ENCODE assay signal across 9 cellular contexts in the genomic region with DNA sequence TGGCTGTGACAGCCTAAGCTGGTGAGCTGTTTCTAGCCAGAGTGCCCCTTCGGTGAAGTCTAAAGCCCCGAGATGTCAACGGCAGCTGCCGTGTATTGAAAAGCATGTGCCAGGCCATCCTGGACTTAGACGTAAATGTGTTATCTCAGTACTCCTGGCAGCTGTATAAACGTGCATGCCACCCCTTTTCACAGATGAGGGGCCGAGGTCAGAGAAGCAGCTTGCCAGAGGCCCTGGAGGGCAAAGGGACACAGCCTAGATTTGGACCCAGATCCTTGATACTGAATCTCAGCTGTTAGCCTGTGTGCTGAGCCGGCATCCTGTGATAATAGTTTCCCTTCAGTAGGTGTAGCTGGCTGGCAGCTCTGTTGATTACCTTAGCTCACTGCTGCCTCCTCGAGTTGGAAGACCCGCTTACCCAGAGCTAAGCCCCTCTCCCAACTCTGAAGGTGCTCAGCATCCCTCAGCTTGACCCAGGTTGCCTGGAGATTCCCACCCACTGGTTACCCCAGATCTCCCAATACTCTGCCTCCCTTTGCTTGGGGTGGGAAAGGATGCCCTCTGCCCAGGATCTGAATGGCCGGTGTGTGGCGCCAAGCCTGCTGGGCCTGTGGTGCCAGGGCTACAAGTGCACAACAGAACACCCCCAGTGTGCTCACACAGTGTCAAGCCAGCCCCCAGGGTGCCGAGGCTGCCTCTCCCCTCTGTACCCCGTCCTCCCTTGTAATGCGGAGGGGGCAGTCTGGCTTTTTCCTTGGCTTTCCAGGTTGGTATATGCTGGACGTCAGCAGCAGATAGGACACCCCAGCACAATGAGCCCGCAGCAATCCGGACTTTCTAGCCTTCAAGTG. TPM values are rescaled to one million over a fixed set of nuclear protein-coding genes. Genes with fewer than 3 reads are reported as not detected.
DNase-seq lines count a peak whose midpoint lies in the region; ATAC-seq and TF ChIP-seq lines count a peak whose summit lies in the region.
"Had no signal": no experiment of that assay in that cellular context is flagged by ENCODE, and none has a peak within 500 bp of the region (broad histone marks: within the 10 kb centered on the region; RNA-seq: fewer than 3 reads in every experiment).

No MANE protein-coding gene starts in this region.

- no peaks in the 10 kb centered on the region for H3K27me3 Mint-ChIP-seq in activated T-cell treated with anti-CD3 and anti-CD28 coated beads, Interleukin-2, amount 50 U/mL, for 4 hours (ENCODE audit: low read depth)

- H3K27me3 ChIP-seq in foreskin keratinocyte (no peaks in the 10 kb centered on the region), trophoblast cell (ENCODE audit: insufficient read depth, low read length) (no peaks in the 10 kb centered on the region)

- peaks cover 3% of the 10 kb centered on the region for H3K79me2 ChIP-seq in trophoblast cell (ENCODE audit: control insufficient read depth, insufficient read depth, low read length, poor library complexity)

- H3K4ac ChIP-seq in trophoblast cell (ENCODE audit: low read depth, low read length): peak overlapping the region; percentile 78

- H3K27ac ChIP-seq in foreskin keratinocyte (peak overlapping the region; percentile 86), trophoblast cell (ENCODE audit: low read depth, low read length) (no peak overlapping the region)

- no peaks in the 10 kb centered on the region for H3K9me3 Mint-ChIP-seq in activated T-cell treated with anti-CD3 and anti-CD28 coated beads, Interleukin-2, amount 50 U/mL, for 4 hours

- peak overlapping the region; percentile 81 for H4K91ac ChIP-seq in trophoblast cell (ENCODE audit: low read depth, low read length)

- H2BK5ac ChIP-seq in trophoblast cell (ENCODE audit: low read depth, low read length, poor library complexity): no peak overlapping the region

- no peak overlapping the region for H3K23ac ChIP-seq in trophoblast cell (ENCODE audit: low read length)

- TF ChIP-seq CTCF in foreskin keratinocyte (conservative IDR thresholded peaks at IDR 0.05): peak; percentile 76

- peak overlapping the region; percentile 86 for H3K14ac ChIP-seq in trophoblast cell (ENCODE audit: low read length)

- no CpG with 5 or more reads among the region's 18 CpGs for WGBS in trophoblast cell (ENCODE audit: extremely low coverage, insufficient coverage, insufficient read length)

- ATAC-seq in activated T-cell treated with anti-CD3 and anti-CD28 coated beads, Interleukin-2, amount 50 U/mL, for 4 hours: peak in 1 of 2 donors; percentile 19
- peak; percentile 36 for ATAC-seq in foreskin keratinocyte

- peak overlapping the region; percentile 77 for H2AK5ac ChIP-seq in trophoblast cell (ENCODE audit: low read length)

- no peaks in the 10 kb centered on the region for H3K36me3 ChIP-seq in trophoblast cell (ENCODE audit: control insufficient read depth in 1 of 2, insufficient read depth in 2 of 2, low read length in 2 of 2)

- H2AFZ ChIP-seq in trophoblast cell (ENCODE audit: insufficient read depth, low read length, poor library complexity): no peak overlapping the region

- peaks cover 3% of the 10 kb centered on the region for H3K79me1 ChIP-seq in trophoblast cell (ENCODE audit: low read length)

- peak overlapping the region; percentile 76 for H3K4me3 ChIP-seq in trophoblast cell (ENCODE audit: low read depth, low read length)

- DNase-seq in NCI-H82 (lab: John Stamatoyannopoulos, UW) (peak; percentile 67), NCI-H82 treated with DMSO at 0.1 percent for 48 hours (lab: John Stamatoyannopoulos, UW; ENCODE audit: unreplicated experiment) (no peak), NCI-H226 (peak; percentile 34), foreskin keratinocyte (peak; percentile 28 to 63), trophoblast cell (peak in 1 of 2 donors; percentile 11), T-helper 9 cell (no peak), NCI-H526 treated with DMSO at 0.1 percent for 48 hours (lab: John Stamatoyannopoulos, UW) (no peak)
- peak; percentile 52 for DNase-seq in activated T-cell treated with anti-CD3 and anti-CD28 coated beads, Interleukin-2, amount 50 U/mL, for 4 hours

- peak overlapping the region; percentile 99 for H4K8ac ChIP-seq in trophoblast cell (ENCODE audit: low read depth, low read length)

- no peaks in the 10 kb centered on the region for H3K36me3 Mint-ChIP-seq in activated T-cell treated with anti-CD3 and anti-CD28 coated beads, Interleukin-2, amount 50 U/mL, for 4 hours (ENCODE audit: insufficient read depth)

- H4K12ac ChIP-seq in trophoblast cell (ENCODE audit: low read depth, low read length): peak overlapping the region; percentile 9

- no peak overlapping the region for H3K18ac ChIP-seq in trophoblast cell (ENCODE audit: low read length)

- no peaks in the 10 kb centered on the region for H3K9me3 ChIP-seq in trophoblast cell (ENCODE audit: insufficient read depth, low read depth, low read length)

- H3K4me1 Mint-ChIP-seq in activated T-cell treated with anti-CD3 and anti-CD28 coated beads, Interleukin-2, amount 50 U/mL, for 4 hours (ENCODE audit: low read depth): peaks cover 17% of the 10 kb centered on the region

- peak overlapping the region; percentile 87 for H3K9ac ChIP-seq in trophoblast cell (ENCODE audit: low read length)

- peak overlapping the region; percentile 85 for H3K4me3 Mint-ChIP-seq in activated T-cell treated with anti-CD3 and anti-CD28 coated beads, Interleukin-2, amount 50 U/mL, for 4 hours

- H2BK120ac ChIP-seq in trophoblast cell (ENCODE audit: insufficient read depth, low read length, poor library complexity): no peak overlapping the region

- H3K4me2 ChIP-seq in trophoblast cell (ENCODE audit: low read length): peak overlapping the region; percentile 86

- H2BK12ac ChIP-seq in trophoblast cell (ENCODE audit: low read length): no peak overlapping the region

- no peaks in the 10 kb centered on the region for H3K4me1 ChIP-seq in foreskin keratinocyte
- H3K4me1 ChIP-seq in trophoblast cell (ENCODE audit: control insufficient read depth in 1 of 2, insufficient read depth in 2 of 2, low read length in 2 of 2): peaks cover 5 to 6% of the 10 kb centered on the region in 2 experiments

RNA-seq across cellular contexts. Expression of gene WNT7B, which starts 59.8 kb away (rescaled TPM):
- under 1 TPM in 1 of 3 donors, not detected in 2; 0.05 TPM for total RNA-seq in activated T-cell treated with anti-CD3 and anti-CD28 coated beads, Interleukin-2, amount 50 U/mL, for 4 hours
- 9.5 and 41.8 TPM in 2 replicates for total RNA-seq in foreskin keratinocyte
- 14.0 and 50.2 TPM in 2 replicates for polyA plus RNA-seq in foreskin keratinocyte
- 5.9 and 6.1 TPM in 2 replicates for polyA plus RNA-seq in trophoblast cell (2013)
- total RNA-seq: pulmonary artery endothelial cell had no signal

Comparison
In these comparisons a context has a peak if more than half of its experiments do, and no peak if none do; other contexts are left out.
1. DNase-seq: peak in NCI-H82 (single experiment), NCI-H226 (single experiment), activated T-cell treated with anti-CD3 and anti-CD28 coated beads, Interleukin-2, amount 50 U/mL, for 4 hours (single experiment) and foreskin keratinocyte (2 of 2); none in NCI-H82 treated with DMSO at 0.1 percent for 48 hours (single experiment), T-helper 9 cell (single experiment) and NCI-H526 treated with DMSO at 0.1 percent for 48 hours (single experiment).